In genomic region chr5:81091199-81091598, GRCh38 we compare ENCODE assay signal across 28 cellular contexts.
"Had no signal": no experiment of that assay in that cellular context is flagged by ENCODE, and none has a peak within 500 bp of the region (broad histone marks: within the 10 kb centered on the region; RNA-seq: fewer than 3 reads in every experiment).

No MANE protein-coding gene starts in this region.

- H3K9me3 Mint-ChIP-seq: activated B cell treated with CpG ODN at 0.5 μM for 24 hours; activated CD4-positive, alpha-beta memory T cell treated with anti-CD3 and anti-CD28 coated beads, Interleukin-2, amount 10 ng/mL, durations not matched to agents 7 days and 5 days; activated CD4-positive, alpha-beta T cell treated with anti-CD3 and anti-CD28 coated beads, Interleukin-2, amount 10 ng/mL, durations not matched to agents 24 days and 14 days; activated T-cell treated with anti-CD3 and anti-CD28 coated beads, Interleukin-2, amount 50 U/mL, for 24 hours; activated T-cell treated with anti-CD3 and anti-CD28 coated beads, Interleukin-2, amount 50 U/mL, for 72 hours; brain; central memory CD8-positive, alpha-beta T cell; dendritic cell treated with granulocyte-macrophage colony-stimulating factor and Interleukin-4, amounts not matched to agents 40 ng/mL and 50 ng/mL, for 4 days; endodermal cell; T-cell; T-helper 1 cell treated with Interleukin-12 subunit alpha and Interleukin-12 subunit beta and Interleukin-4 antibody, amounts not matched to agents 30 μg/mL and 1 μg/mL, for 36 hours had no signal

- H3K4me3 Mint-ChIP-seq: activated B cell treated with CpG ODN at 0.5 μM for 24 hours; activated CD4-positive, alpha-beta memory T cell treated with anti-CD3 and anti-CD28 coated beads, Interleukin-2, amount 10 ng/mL, durations not matched to agents 7 days and 5 days; activated CD4-positive, alpha-beta T cell treated with anti-CD3 and anti-CD28 coated beads, Interleukin-2, amount 10 ng/mL, durations not matched to agents 24 days and 14 days; activated T-cell treated with anti-CD3 and anti-CD28 coated beads, Interleukin-2, amount 50 U/mL, for 24 hours; activated T-cell treated with anti-CD3 and anti-CD28 coated beads, Interleukin-2, amount 50 U/mL, for 72 hours; brain; central memory CD8-positive, alpha-beta T cell; dendritic cell treated with granulocyte-macrophage colony-stimulating factor and Interleukin-4, amounts not matched to agents 40 ng/mL and 50 ng/mL, for 4 days; endodermal cell; T-cell; T-helper 1 cell treated with Interleukin-12 subunit alpha and Interleukin-12 subunit beta and Interleukin-4 antibody, amounts not matched to agents 30 μg/mL and 1 μg/mL, for 36 hours had no signal

- ATAC-seq: activated CD4-positive, CD25-positive, alpha-beta regulatory T cell treated with anti-CD3 and anti-CD28 coated beads, Interleukin-2, amount 50 U/mL, for 24 hours; activated T-cell treated with anti-CD3 and anti-CD28 coated beads, Interleukin-2, amount 50 U/mL, for 72 hours; esophagus mucosa; T-cell had no signal

- DNase-seq: activated B cell treated with CpG ODN at 0.5 μM for 24 hours; activated CD4-positive, alpha-beta memory T cell treated with anti-CD3 and anti-CD28 coated beads, Interleukin-2, amount 10 ng/mL, durations not matched to agents 7 days and 5 days; activated CD4-positive, alpha-beta T cell treated with anti-CD3 and anti-CD28 coated beads, Interleukin-2, amount 10 ng/mL, durations not matched to agents 24 days and 14 days; activated CD8-positive, alpha-beta memory T cell treated with anti-CD3 and anti-CD28 coated beads, Interleukin-2, amount 50 U/mL, for 48 hours; activated effector memory CD4-positive, alpha-beta T cell treated with Interleukin-2 at 50 U/mL for 16 hours; activated gamma-delta T cell treated with Interleukin-2 at 50 U/mL for 16 hours; activated naive CD4-positive, alpha-beta T cell treated with anti-CD3 and anti-CD28 coated beads, Interleukin-2, amount 50 U/mL, for 16 hours; activated naive CD4-positive, alpha-beta T cell treated with Interleukin-2 at 50 U/mL for 16 hours; activated T-cell treated with anti-CD3 and anti-CD28 coated beads for 4 hours; activated T-cell treated with anti-CD3 and anti-CD28 coated beads, Interleukin-2, amount 50 U/mL, for 24 hours; activated T-cell treated with anti-CD3 and anti-CD28 coated beads, Interleukin-2, amount 50 U/mL, for 72 hours; effector memory CD4-positive, alpha-beta T cell; endodermal cell; foreskin fibroblast; heart left ventricle; SW 1271; T-cell; T1000; WERI-Rb-1 had no signal

- H3K4me3 ChIP-seq: ascending aorta, coronary artery, dorsolateral prefrontal cortex, heart left ventricle had no signal

- H3K27ac Mint-ChIP-seq: activated B cell treated with CpG ODN at 0.5 μM for 24 hours; activated CD4-positive, alpha-beta memory T cell treated with anti-CD3 and anti-CD28 coated beads, Interleukin-2, amount 10 ng/mL, durations not matched to agents 7 days and 5 days; activated CD4-positive, alpha-beta T cell treated with anti-CD3 and anti-CD28 coated beads, Interleukin-2, amount 10 ng/mL, durations not matched to agents 24 days and 14 days; activated T-cell treated with anti-CD3 and anti-CD28 coated beads, Interleukin-2, amount 50 U/mL, for 24 hours; dendritic cell treated with granulocyte-macrophage colony-stimulating factor and Interleukin-4, amounts not matched to agents 40 ng/mL and 50 ng/mL, for 4 days; endodermal cell; T-helper 1 cell treated with Interleukin-12 subunit alpha and Interleukin-12 subunit beta and Interleukin-4 antibody, amounts not matched to agents 30 μg/mL and 1 μg/mL, for 36 hours had no signal

- H3K27ac ChIP-seq: ascending aorta, coronary artery, heart left ventricle, WERI-Rb-1 had no signal

- H3K4me1 Mint-ChIP-seq: activated B cell treated with CpG ODN at 0.5 μM for 24 hours; activated CD4-positive, alpha-beta memory T cell treated with anti-CD3 and anti-CD28 coated beads, Interleukin-2, amount 10 ng/mL, durations not matched to agents 7 days and 5 days; activated CD4-positive, alpha-beta T cell treated with anti-CD3 and anti-CD28 coated beads, Interleukin-2, amount 10 ng/mL, durations not matched to agents 24 days and 14 days; brain; central memory CD8-positive, alpha-beta T cell; endodermal cell had no signal

- H3K27me3 ChIP-seq: ascending aorta, dorsolateral prefrontal cortex, heart left ventricle had no signal

- H3K36me3 ChIP-seq: ascending aorta had no signal

- H3K9me3 ChIP-seq: ascending aorta, heart left ventricle had no signal

- H3K27me3 Mint-ChIP-seq: activated CD4-positive, alpha-beta memory T cell treated with anti-CD3 and anti-CD28 coated beads, Interleukin-2, amount 10 ng/mL, durations not matched to agents 7 days and 5 days; activated CD4-positive, alpha-beta T cell treated with anti-CD3 and anti-CD28 coated beads, Interleukin-2, amount 10 ng/mL, durations not matched to agents 24 days and 14 days; activated T-cell treated with anti-CD3 and anti-CD28 coated beads, Interleukin-2, amount 50 U/mL, for 24 hours; T-cell had no signal

- H3K4me1 ChIP-seq: ascending aorta, heart left ventricle had no signal

- H3K36me3 Mint-ChIP-seq: brain had no signal
